12 cellular contexts compared by ENCODE assay signal in the genomic region with DNA sequence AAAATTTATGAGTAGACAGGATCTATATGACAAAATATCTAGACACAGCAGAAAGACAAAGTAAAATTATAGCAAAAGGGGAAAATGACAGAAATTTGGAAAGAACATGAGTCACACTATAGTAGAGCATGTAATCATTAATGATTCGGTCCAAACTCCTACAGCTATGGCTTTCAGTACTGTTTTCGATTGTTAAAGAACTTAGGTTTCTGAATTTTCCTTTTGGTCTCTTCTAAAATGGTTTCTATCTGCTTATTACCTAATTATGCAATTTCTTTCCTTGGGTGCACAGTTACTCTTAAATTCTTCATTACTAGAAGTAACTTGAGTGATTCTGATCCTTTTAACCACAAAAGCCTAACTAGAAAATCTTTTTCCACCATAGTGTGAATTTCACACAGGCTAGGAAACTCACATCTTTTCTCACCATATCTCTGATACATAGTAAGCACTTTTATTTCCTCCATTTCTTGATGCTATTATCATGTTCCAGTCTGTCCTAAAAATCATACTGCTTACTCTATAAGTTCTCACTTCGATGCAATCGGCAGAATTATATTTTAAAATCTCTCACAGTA.
DNase-seq lines count a peak whose midpoint lies in the region; ATAC-seq lines count a peak whose summit lies in the region.
"Had no signal": no experiment of that assay in that cellular context is flagged by ENCODE, and none has a peak within 500 bp of the region (broad histone marks: within the 10 kb centered on the region; RNA-seq: fewer than 3 reads in every experiment).

No MANE protein-coding gene starts in this region.

- no peaks in the 10 kb centered on the region for H3K4me1 Mint-ChIP-seq in activated CD8-positive, alpha-beta T cell treated with anti-CD3 and anti-CD28 coated beads, Interleukin-2, amount 10 ng/mL, durations not matched to agents 7 days and 5 days (ENCODE audit: low read depth)
- no peaks in the 10 kb centered on the region for H3K4me1 Mint-ChIP-seq in activated T-helper 1 cell treated with anti-CD3 and anti-CD28 coated beads, Interleukin-12 subunit alpha, Interleukin-12 subunit beta, Interleukin-2, Interleukin-4 antibody, amounts not matched to agents 30 ng/mL and 10 ng/mL and 1 ng/mL, durations not matched to agents 14 hours and 24 hours and 36 hours (ENCODE audit: low read depth)
- H3K4me1 Mint-ChIP-seq in naive thymus-derived CD4-positive, alpha-beta T cell = peaks cover 0 to 4% (median 0%) of the 10 kb centered on the region in 7 donors

- POLR2A ChIA-PET in activated CD8-positive, alpha-beta T cell treated with anti-CD3 and anti-CD28 coated beads, Interleukin-2, amount 10 ng/mL, durations not matched to agents 7 days and 5 days (lab: Charles Lee) = no interaction called here
- POLR2A ChIA-PET in naive thymus-derived CD4-positive, alpha-beta T cell (lab: Charles Lee) = no interaction called here

- H3K4me3 Mint-ChIP-seq in activated CD8-positive, alpha-beta T cell treated with anti-CD3 and anti-CD28 coated beads, Interleukin-2, amount 10 ng/mL, durations not matched to agents 7 days and 5 days = no peak overlapping the region
- H3K4me3 Mint-ChIP-seq in activated T-helper 1 cell treated with anti-CD3 and anti-CD28 coated beads, Interleukin-12 subunit alpha, Interleukin-12 subunit beta, Interleukin-2, Interleukin-4 antibody, amounts not matched to agents 30 ng/mL and 10 ng/mL and 1 ng/mL, durations not matched to agents 14 hours and 24 hours and 36 hours = no peak overlapping the region
- H3K4me3 Mint-ChIP-seq in naive thymus-derived CD4-positive, alpha-beta T cell = no peak overlapping the region
- H3K4me3 Mint-ChIP-seq: activated T-cell treated with anti-CD3 and anti-CD28 coated beads, Interleukin-2, amount 50 U/mL, for 72 hours had no signal

- no peaks in the 10 kb centered on the region for H3K27me3 ChIP-seq in naive thymus-derived CD4-positive, alpha-beta T cell (ENCODE audit: control insufficient read depth in 2 of 2, insufficient read depth in 2 of 2, low read length in 2 of 2)

- no peaks in the 10 kb centered on the region for H3K9me3 Mint-ChIP-seq in activated CD8-positive, alpha-beta T cell treated with anti-CD3 and anti-CD28 coated beads, Interleukin-2, amount 10 ng/mL, durations not matched to agents 7 days and 5 days (ENCODE audit: insufficient read depth)
- no peaks in the 10 kb centered on the region for H3K9me3 Mint-ChIP-seq in activated T-helper 1 cell treated with anti-CD3 and anti-CD28 coated beads, Interleukin-12 subunit alpha, Interleukin-12 subunit beta, Interleukin-2, Interleukin-4 antibody, amounts not matched to agents 30 ng/mL and 10 ng/mL and 1 ng/mL, durations not matched to agents 14 hours and 24 hours and 36 hours
- peaks cover 0 to 9% (median 0%) of the 10 kb centered on the region in 11 donors for H3K9me3 Mint-ChIP-seq in naive thymus-derived CD4-positive, alpha-beta T cell

- no peaks in the 10 kb centered on the region for H3K36me3 ChIP-seq in naive thymus-derived CD4-positive, alpha-beta T cell (ENCODE audit: control insufficient read depth in 2 of 3, insufficient read depth in 3 of 3, low read length in 3 of 3)

- H3K9me3 ChIP-seq in naive thymus-derived CD4-positive, alpha-beta T cell (ENCODE audit: control insufficient read depth in 2 of 3, low read length in 3 of 3) = no peaks in the 10 kb centered on the region

- intact Hi-C loops in posterior vena cava (cut with DNase I) = no loop called here
- intact Hi-C loops in activated T-helper 1 cell treated with anti-CD3 and anti-CD28 coated beads, Interleukin-12 subunit alpha, Interleukin-12 subunit beta, Interleukin-2, Interleukin-4 antibody, amounts not matched to agents 30 ng/mL and 10 ng/mL and 1 ng/mL, durations not matched to agents 14 hours and 24 hours and 36 hours (cut with micrococcal nuclease) = no loop called here
- intact Hi-C loops in naive thymus-derived CD4-positive, alpha-beta T cell (cut with micrococcal nuclease) = no loop called here

- ATAC-seq in GM18867 (IDR thresholded peaks at IDR 0.05; ENCODE audit: unreplicated experiment) (peak; percentile 88), GM21515 (IDR thresholded peaks at IDR 0.05; ENCODE audit: unreplicated experiment) (peak; percentile 83), HG02981 (IDR thresholded peaks at IDR 0.05; ENCODE audit: unreplicated experiment) (peak; percentile 97), HG03571 (IDR thresholded peaks at IDR 0.05; ENCODE audit: unreplicated experiment) (peak; percentile 98)
- ATAC-seq in activated CD8-positive, alpha-beta T cell treated with anti-CD3 and anti-CD28 coated beads, Interleukin-2, amount 10 ng/mL, durations not matched to agents 7 days and 5 days = no peak
- ATAC-seq in naive thymus-derived CD4-positive, alpha-beta T cell = no peak
- ATAC-seq: activated T-cell treated with anti-CD3 and anti-CD28 coated beads, Interleukin-2, amount 50 U/mL, for 72 hours; HepG2; left colon had no signal

- H3K27ac ChIP-seq in naive thymus-derived CD4-positive, alpha-beta T cell (ENCODE audit: low read depth, low read length) = no peak overlapping the region
- H3K27ac ChIP-seq: SK-N-MC had no signal

- H3K4me3 ChIP-seq in naive thymus-derived CD4-positive, alpha-beta T cell (ENCODE audit: low read length) = no peak overlapping the region
- H3K4me3 ChIP-seq: SK-N-MC had no signal

- H3K27ac Mint-ChIP-seq in activated CD8-positive, alpha-beta T cell treated with anti-CD3 and anti-CD28 coated beads, Interleukin-2, amount 10 ng/mL, durations not matched to agents 7 days and 5 days = no peak overlapping the region
- no peak overlapping the region for H3K27ac Mint-ChIP-seq in activated T-helper 1 cell treated with anti-CD3 and anti-CD28 coated beads, Interleukin-12 subunit alpha, Interleukin-12 subunit beta, Interleukin-2, Interleukin-4 antibody, amounts not matched to agents 30 ng/mL and 10 ng/mL and 1 ng/mL, durations not matched to agents 14 hours and 24 hours and 36 hours
- H3K27ac Mint-ChIP-seq in naive thymus-derived CD4-positive, alpha-beta T cell = no peak overlapping the region
- H3K27ac Mint-ChIP-seq: activated T-cell treated with anti-CD3 and anti-CD28 coated beads, Interleukin-2, amount 50 U/mL, for 72 hours had no signal

- no peaks in the 10 kb centered on the region for H3K36me3 Mint-ChIP-seq in activated CD8-positive, alpha-beta T cell treated with anti-CD3 and anti-CD28 coated beads, Interleukin-2, amount 10 ng/mL, durations not matched to agents 7 days and 5 days (ENCODE audit: low read depth)
- H3K36me3 Mint-ChIP-seq in activated T-helper 1 cell treated with anti-CD3 and anti-CD28 coated beads, Interleukin-12 subunit alpha, Interleukin-12 subunit beta, Interleukin-2, Interleukin-4 antibody, amounts not matched to agents 30 ng/mL and 10 ng/mL and 1 ng/mL, durations not matched to agents 14 hours and 24 hours and 36 hours (ENCODE audit: low read depth) = no peaks in the 10 kb centered on the region
- no peaks in the 10 kb centered on the region for H3K36me3 Mint-ChIP-seq in naive thymus-derived CD4-positive, alpha-beta T cell

- DNase-seq in posterior vena cava (ENCODE audit: low spot score) = no peak
- DNase-seq in activated CD8-positive, alpha-beta T cell treated with anti-CD3 and anti-CD28 coated beads, Interleukin-2, amount 10 ng/mL, durations not matched to agents 7 days and 5 days = no peak
- DNase-seq in activated T-helper 1 cell treated with anti-CD3 and anti-CD28 coated beads, Interleukin-12 subunit alpha, Interleukin-12 subunit beta, Interleukin-2, Interleukin-4 antibody, amounts not matched to agents 30 ng/mL and 10 ng/mL and 1 ng/mL, durations not matched to agents 14 hours and 24 hours and 36 hours (ENCODE audit: low spot score) = no peak
- DNase-seq in naive thymus-derived CD4-positive, alpha-beta T cell = no peak
- DNase-seq: activated T-cell treated with anti-CD3 and anti-CD28 coated beads, Interleukin-2, amount 50 U/mL, for 72 hours; left colon had no signal

- no peaks in the 10 kb centered on the region for H3K27me3 Mint-ChIP-seq in activated CD8-positive, alpha-beta T cell treated with anti-CD3 and anti-CD28 coated beads, Interleukin-2, amount 10 ng/mL, durations not matched to agents 7 days and 5 days (ENCODE audit: low read depth)
- no peaks in the 10 kb centered on the region for H3K27me3 Mint-ChIP-seq in activated T-helper 1 cell treated with anti-CD3 and anti-CD28 coated beads, Interleukin-12 subunit alpha, Interleukin-12 subunit beta, Interleukin-2, Interleukin-4 antibody, amounts not matched to agents 30 ng/mL and 10 ng/mL and 1 ng/mL, durations not matched to agents 14 hours and 24 hours and 36 hours (ENCODE audit: insufficient read depth)
- no peaks in the 10 kb centered on the region for H3K27me3 Mint-ChIP-seq in naive thymus-derived CD4-positive, alpha-beta T cell

- CTCF ChIA-PET in activated CD8-positive, alpha-beta T cell treated with anti-CD3 and anti-CD28 coated beads, Interleukin-2, amount 10 ng/mL, durations not matched to agents 7 days and 5 days (lab: Charles Lee) = no interaction called here
- CTCF ChIA-PET in naive thymus-derived CD4-positive, alpha-beta T cell (lab: Charles Lee) = no interaction called here

- no peaks in the 10 kb centered on the region for H3K4me1 ChIP-seq in naive thymus-derived CD4-positive, alpha-beta T cell (ENCODE audit: control insufficient read depth in 2 of 2, insufficient read depth in 2 of 2, low read length in 2 of 2)

Comparison
In these comparisons a context has a peak if more than half of its experiments do, and no peak if none do; other contexts are left out.
1. ATAC-seq: peak in GM18867 (single experiment), GM21515 (single experiment), HG02981 (single experiment) and HG03571 (single experiment); none in activated CD8-positive, alpha-beta T cell treated with anti-CD3 and anti-CD28 coated beads, Interleukin-2, amount 10 ng/mL, durations not matched to agents 7 days and 5 days (single experiment) and naive thymus-derived CD4-positive, alpha-beta T cell (single experiment).